In genomic region chr3:101833446-101833974, GRCh38 we compare ENCODE assay signal across 17 cellular contexts. TPM values are rescaled to one million over a fixed set of nuclear protein-coding genes. Genes with fewer than 3 reads are reported as not detected.
DNase-seq lines count a peak whose midpoint lies in the region; ATAC-seq, FAIRE-seq and TF ChIP-seq lines count a peak whose summit lies in the region.
"Had no signal": no experiment of that assay in that cellular context is flagged by ENCODE, and none has a peak within 500 bp of the region (broad histone marks: within the 10 kb centered on the region; RNA-seq: fewer than 3 reads in every experiment).

No MANE protein-coding gene starts in this region.

- no peak overlapping the region for H3K4me2 ChIP-seq in HepG2 (ENCODE audit: low read depth, low read length)

- H3K27me3 ChIP-seq in liver (ENCODE audit: control insufficient read depth in 4 of 4, insufficient read depth in 4 of 4, low read length in 3 of 4) (no peaks in the 10 kb centered on the region), HepG2 (ENCODE audit: control insufficient read depth in 1 of 2, insufficient read depth in 2 of 2, low read length in 2 of 2) (no peaks in the 10 kb centered on the region), adrenal gland (no peaks in the 10 kb centered on the region)
- H3K27me3 ChIP-seq: right atrium auricular region had no signal

- H3K36me3 ChIP-seq in liver (ENCODE audit: control insufficient read depth in 4 of 4, insufficient read depth in 3 of 4, low read depth in 1 of 4, low read length in 3 of 4) (peaks cover 0 to 1% (median 0%) of the 10 kb centered on the region in 4 donors), HepG2 (replicated peaks in 1 of 2; ENCODE audit: control insufficient read depth in 1 of 2, insufficient read depth in 2 of 2, low read length in 2 of 2) (no peaks in the 10 kb centered on the region), adrenal gland (replicated peaks in 1 of 2) (no peaks in the 10 kb centered on the region)
- H3K36me3 ChIP-seq: right atrium auricular region had no signal

- no peak for ATAC-seq in HepG2
- no peak for ATAC-seq in HG03025 (IDR thresholded peaks at IDR 0.05; ENCODE audit: low FRiP score, unreplicated experiment)

- FAIRE-seq in HepG2 (lab: Jason Lieb, UNC) = no peak
- FAIRE-seq: frontal cortex, RCC 7860 had no signal

- no peak for TF ChIP-seq POLR2A in HepG2 (IDR thresholded peaks at IDR 0.05; ENCODE audit: insufficient read depth in 1 of 2, low read depth in 2 of 2, low read length in 2 of 2)
- TF ChIP-seq POLR2A in adrenal gland (IDR thresholded peaks at IDR 0.05) = no peak

- no peak for TF ChIP-seq CTCF in liver (IDR thresholded peaks at IDR 0.05; ENCODE audit: low read depth, low read length, missing input control)
- TF ChIP-seq CTCF in HepG2 (CRISPR knock-in tag; IDR thresholded peaks at IDR 0.05) = no peak
- no peak for TF ChIP-seq CTCF in adrenal gland (IDR thresholded peaks at IDR 0.05)

- peak overlapping the region; percentile 39 to 66 for H3K27ac ChIP-seq in liver (ENCODE audit: low read depth in 1 of 2, low read length in 2 of 2)
- no peak overlapping the region for H3K27ac ChIP-seq in HepG2 (ENCODE audit: extremely low read length, insufficient read depth, low read length)
- peak overlapping the region in 3 of 5 donors; percentile 36 to 51 (median 38) for H3K27ac ChIP-seq in adrenal gland
- H3K27ac ChIP-seq in substantia nigra (ENCODE audit: low read depth, low read length, poor library complexity, severe bottlenecking) = peak overlapping the region; percentile 27
- H3K27ac ChIP-seq: right atrium auricular region, VCaP had no signal

- intact Hi-C loops in HepG2 (cut with micrococcal nuclease; ENCODE audit: unreplicated experiment) (no loop called here), adrenal gland (cut with DNase I) (no loop called here)

- H3K9me3 ChIP-seq in liver (ENCODE audit: control insufficient read depth in 4 of 4, low read length in 3 of 4) (no peaks in the 10 kb centered on the region), HepG2 (ENCODE audit: low read length) (no peaks in the 10 kb centered on the region), adrenal gland (replicated peaks in 1 of 3) (no peaks in the 10 kb centered on the region)
- H3K9me3 ChIP-seq: right atrium auricular region had no signal

- in situ Hi-C loops in HepG2 (cut with HindIII; ENCODE audit: extremely low pct_ligation_motif_present, low pct_unique_long_range_greater_than_20kb) = no loop called here

- 34% methylated on average over 2 of the region's 2 CpGs for WGBS in liver
- WGBS in HepG2 (ENCODE audit: low lambda C conversion rate) = 89% methylated on average over 2 of the region's 2 CpGs
- WGBS in adrenal gland, 4 donors = 22 to 47% (median 41%) methylated on average over 2 of the region's 2 CpGs

- H2AFZ ChIP-seq in HepG2 (ENCODE audit: low read length) = no peak overlapping the region

- peaks cover 5 to 24% (median 15%) of the 10 kb centered on the region in 4 donors for H3K4me1 ChIP-seq in liver (ENCODE audit: control insufficient read depth in 4 of 4, insufficient read depth in 4 of 4, low read length in 3 of 4)
- H3K4me1 ChIP-seq in HepG2 (ENCODE audit: insufficient read depth, low read length) = peaks cover 19% of the 10 kb centered on the region
- H3K4me1 ChIP-seq in adrenal gland (replicated peaks in 1 of 2) = peaks cover 12 to 27% of the 10 kb centered on the region in 2 donors

- CTCF ChIA-PET in HepG2 (lab: Yijun Ruan, JAX; ENCODE audit: low intra/inter-chr PET ratio, low total read pairs) = no interaction called here

- no peaks in the 10 kb centered on the region for H4K20me1 ChIP-seq in HepG2 (ENCODE audit: insufficient read depth, low read length)

- no TSS peak for BruUV-seq in HepG2 (replicated peaks; lab: Mats Ljungman, UMichigan)

- TF ChIP-seq EP300 in HepG2 (IDR thresholded peaks at IDR 0.05; ENCODE audit: low read depth in 2 of 2, low read length in 2 of 2) (no peak), HepG2 (CRISPR knock-in tag; IDR thresholded peaks at IDR 0.05; ENCODE audit: borderline replicate concordance) (no peak)

- H3K9ac ChIP-seq in liver (ENCODE audit: low read depth in 1 of 2, low read length in 2 of 2) (no peak overlapping the region), HepG2 (ENCODE audit: insufficient read depth, low read depth, low read length) (no peak overlapping the region)

- H3K4me3 ChIP-seq in liver (ENCODE audit: low read depth in 1 of 3, low read length in 3 of 3) (no peak overlapping the region), HepG2 (replicated peaks in 1 of 3; ENCODE audit: insufficient read depth in 1 of 3, low read depth in 2 of 3, low read length in 3 of 3) (no peak overlapping the region), adrenal gland (no peak overlapping the region)
- H3K4me3 ChIP-seq: right atrium auricular region had no signal

- POLR2A ChIA-PET in HepG2 (lab: Yijun Ruan, JAX) = no interaction called here

- DNase-seq in HepG2 (ENCODE audit: low spot score) (no peak), OCI-M1 (lab: John Stamatoyannopoulos, UW) (peak; percentile 42), adrenal gland (peak in 5 of 7 donors; percentile 20 to 67 (median 39)), substantia nigra (lab: John Stamatoyannopoulos, UW) (no peak), ureter (ENCODE audit: low spot score) (no peak), NCI-H1092 treated with DMSO at 0.1 percent for 48 hours (lab: John Stamatoyannopoulos, UW) (no peak)
- DNase-seq: activated CD8-positive, alpha-beta memory T cell treated with anti-CD3 and anti-CD28 coated beads, Interleukin-2, amount 50 U/mL, for 4 hours; Calu3; H7; NCI-H1105; NCI-H774 had no signal

- no peaks in the 10 kb centered on the region for H3K79me2 ChIP-seq in HepG2 (ENCODE audit: insufficient read depth, low read length)

- peak; percentile 27 to 29 for TF ChIP-seq RAD21 in liver (IDR thresholded peaks at IDR 0.05)
- no peak for TF ChIP-seq RAD21 in HepG2 (CRISPR knock-in tag; IDR thresholded peaks at IDR 0.05)

TF ChIP-seq in liver, 16 proteins besides CTCF, POLR2A, EP300 and RAD21 (continues in another document):
- TF ChIP-seq HNF4G (IDR thresholded peaks at IDR 0.05) = no peak

TF ChIP-seq in HepG2, 621 proteins besides CTCF, POLR2A, EP300 and RAD21 (continues in another document):
- TF ChIP-seq NFE2 (CRISPR knock-in tag; IDR thresholded peaks at IDR 0.05) = no peak

RNA-seq across cellular contexts. Expression of gene NFKBIZ, which starts 15.8 kb away (rescaled TPM):
- 10 to 100 TPM; 13.8 to 78.8 TPM for total RNA-seq in liver
- polyA plus RNA-seq in liver = 10 to 100 TPM in 1 of 2 donors, 1 to 10 TPM in 1; 4.8 to 33.7 TPM
- 5.5 and 25.9 TPM in 2 replicates for total RNA-seq in HepG2 (2016; rRNA removed; fragmentation: Illumina TruSeq; extraction: Trizol)
- total RNA-seq in HepG2 (2016; cell fraction: cytosol; rRNA removed; fragmentation: Illumina TruSeq; extraction: Trizol; ENCODE audit: low read depth) = 2.7 and 3.1 TPM in 2 replicates
- 5.7 and 27.3 TPM in 2 replicates for total RNA-seq in HepG2 (2016; cell fraction: insoluble cytoplasmic fraction; rRNA removed; fragmentation: Illumina TruSeq; extraction: Trizol)
- 4.4 and 4.9 TPM in 2 replicates for total RNA-seq in HepG2 (2016; cell fraction: membrane; rRNA removed; fragmentation: Illumina TruSeq; extraction: Trizol)
- 68.6 TPM in 2 replicates for total RNA-seq in HepG2 (2016; cell fraction: nucleus; rRNA removed; fragmentation: Illumina TruSeq; extraction: Trizol)
- polyA plus RNA-seq in HepG2 (2011; rRNA removed) = 60.6 and 64.4 TPM in 2 replicates
- polyA plus RNA-seq in HepG2 (2011; cell fraction: cytosol; rRNA removed) = 15.1 and 18.0 TPM in 2 replicates
- polyA plus RNA-seq in HepG2 (2011; cell fraction: nucleus; rRNA removed) = 119 and 131 TPM in 2 replicates
- polyA plus RNA-seq in HepG2 (2012) = 6.7 and 12.3 TPM in 2 replicates
- 1.2 and 1.6 TPM in 2 replicates for polyA plus RNA-seq in HepG2 (2016; cell fraction: cytosol; fragmentation: Illumina TruSeq; extraction: Trizol; ENCODE audit: low read depth)
- 3.7 and 4.3 TPM in 2 replicates for polyA plus RNA-seq in HepG2 (2016; cell fraction: insoluble cytoplasmic fraction; fragmentation: Illumina TruSeq; extraction: Trizol; ENCODE audit: low read depth)
- polyA plus RNA-seq in HepG2 (2016; cell fraction: membrane; fragmentation: Illumina TruSeq; extraction: Trizol; ENCODE audit: low read depth) = 1.9 and 2.3 TPM in 2 replicates
- 93.3 and 117 TPM in 2 replicates for polyA plus RNA-seq in HepG2 (2016; cell fraction: nucleus; fragmentation: Illumina TruSeq; extraction: Trizol; ENCODE audit: insufficient read depth, low read depth)
- 12.8 and 49.4 TPM in 2 replicates for polyA minus RNA-seq in HepG2 (2011; rRNA and poly(A)+ RNA removed; ENCODE audit: low replicate concordance)
- 11.4 and 16.5 TPM in 2 replicates for polyA minus RNA-seq in HepG2 (2011; cell fraction: cytosol; rRNA and poly(A)+ RNA removed)
- polyA minus RNA-seq in HepG2 (2011; cell fraction: nucleus; rRNA and poly(A)+ RNA removed) = 170 and 306 TPM in 2 replicates
- total RNA-seq in adrenal gland = 10 to 100 TPM in 5 of 8 donors, 1 to 10 TPM in 3; 6.2 to 21.8 (median 16.4) TPM
- polyA plus RNA-seq in adrenal gland = 1 to 10 TPM; 3.1 to 8.0 (median 7.2) TPM
- 81.8 TPM for total RNA-seq in ureter

RNA-seq across cellular contexts. Expression of gene NXPE3, which starts 54.5 kb away (rescaled TPM):
- total RNA-seq in liver (1 to 10 TPM; 2.2 to 2.7 TPM), HepG2 (2016; rRNA removed; fragmentation: Illumina TruSeq; extraction: Trizol) (4.7 and 5.3 TPM in 2 replicates), adrenal gland (10 to 100 TPM in 2 of 8 donors, 1 to 10 TPM in 6; 4.9 to 14.8 (median 7.9) TPM), ureter (14.5 TPM)
- polyA plus RNA-seq in liver (1 to 10 TPM; 1.1 to 1.2 TPM), HepG2 (2011; rRNA removed) (3.5 and 3.6 TPM in 2 replicates), adrenal gland (1 to 10 TPM; 2.7 to 7.7 (median 3.7) TPM)
- 2.1 and 2.6 TPM in 2 replicates for total RNA-seq in HepG2 (2016; cell fraction: cytosol; rRNA removed; fragmentation: Illumina TruSeq; extraction: Trizol; ENCODE audit: low read depth)
- 4.8 and 5.6 TPM in 2 replicates for total RNA-seq in HepG2 (2016; cell fraction: insoluble cytoplasmic fraction; rRNA removed; fragmentation: Illumina TruSeq; extraction: Trizol)
- total RNA-seq in HepG2 (2016; cell fraction: membrane; rRNA removed; fragmentation: Illumina TruSeq; extraction: Trizol) = 8.2 and 9.3 TPM in 2 replicates
- 2.8 and 4.3 TPM in 2 replicates for total RNA-seq in HepG2 (2016; cell fraction: nucleus; rRNA removed; fragmentation: Illumina TruSeq; extraction: Trizol)
- polyA plus RNA-seq in HepG2 (2011; cell fraction: cytosol; rRNA removed) = 2.9 and 4.4 TPM in 2 replicates
- polyA plus RNA-seq in HepG2 (2011; cell fraction: nucleus; rRNA removed) = 1.7 and 2.3 TPM in 2 replicates
- 2.8 and 4.3 TPM in 2 replicates for polyA plus RNA-seq in HepG2 (2012)
- 3.2 and 3.3 TPM in 2 replicates for polyA plus RNA-seq in HepG2 (2016; cell fraction: cytosol; fragmentation: Illumina TruSeq; extraction: Trizol; ENCODE audit: low read depth)
- 6.4 and 7.2 TPM in 2 replicates for polyA plus RNA-seq in HepG2 (2016; cell fraction: insoluble cytoplasmic fraction; fragmentation: Illumina TruSeq; extraction: Trizol; ENCODE audit: low read depth)
- polyA plus RNA-seq in HepG2 (2016; cell fraction: membrane; fragmentation: Illumina TruSeq; extraction: Trizol; ENCODE audit: low read depth) = 7.5 and 7.8 TPM in 2 replicates
- polyA plus RNA-seq in HepG2 (2016; cell fraction: nucleus; fragmentation: Illumina TruSeq; extraction: Trizol; ENCODE audit: insufficient read depth, low read depth) = 4.1 and 5.6 TPM in 2 replicates
- 7.4 and 7.9 TPM in 2 replicates for polyA minus RNA-seq in HepG2 (2011; rRNA and poly(A)+ RNA removed; ENCODE audit: low replicate concordance)
- polyA minus RNA-seq in HepG2 (2011; cell fraction: cytosol; rRNA and poly(A)+ RNA removed) = 1.8 and 3.9 TPM in 2 replicates
- polyA minus RNA-seq in HepG2 (2011; cell fraction: nucleus; rRNA and poly(A)+ RNA removed) = 3.2 and 4.4 TPM in 2 replicates

Comparison
In these comparisons a context has a peak if more than half of its experiments do, and no peak if none do; other contexts are left out.
1. DNase-seq: peak in OCI-M1 (single experiment) and adrenal gland (5 of 7); none in HepG2 (single experiment), substantia nigra (0 of 49), ureter (single experiment) and NCI-H1092 treated with DMSO at 0.1 percent for 48 hours (single experiment).